Comparison of ENCODE assay signal across 8 cellular contexts in genomic region chr7:134431805-134432204, GRCh38. TPM values are rescaled to one million over a fixed set of nuclear protein-coding genes. Genes with fewer than 3 reads are reported as not detected.
DNase-seq lines count a peak whose midpoint lies in the region; ATAC-seq and TF ChIP-seq lines count a peak whose summit lies in the region.

No MANE protein-coding gene starts in this region.

- peak overlapping the region; percentile 42; the same call in 1 of the 2 replicates for H3K4me3 ChIP-seq in SJCRH30
- peak overlapping the region; percentile 18 to 60 (median 36) for H3K4me3 ChIP-seq in esophagus squamous epithelium
- peak overlapping the region; percentile 67 for H3K4me3 ChIP-seq in skeletal muscle satellite cell (ENCODE audit: low read length)

- DNase-seq in NCI-H1694 treated with DMSO at 0.1 percent for 48 hours (lab: John Stamatoyannopoulos, UW) = peak; percentile 14
- no peak for DNase-seq in NCI-H1694 (lab: John Stamatoyannopoulos, UW)
- DNase-seq in SJCRH30 = no peak
- no peak for DNase-seq in esophagus squamous epithelium (lab: John Stamatoyannopoulos, UW)

- ATAC-seq in HG03108 (IDR thresholded peaks at IDR 0.05; ENCODE audit: unreplicated experiment) (no peak), HG02759 (IDR thresholded peaks at IDR 0.05; ENCODE audit: unreplicated experiment) (no peak), HG03159 (IDR thresholded peaks at IDR 0.05; ENCODE audit: unreplicated experiment) (no peak)

- H3K9ac ChIP-seq in skeletal muscle satellite cell (ENCODE audit: low read depth, low read length) = peak overlapping the region; percentile 68

- peak overlapping the region; percentile 90 for H3K4me2 ChIP-seq in skeletal muscle satellite cell (ENCODE audit: low read length)

- H3K4me1 ChIP-seq in SJCRH30 (peaks cover 3% of the 10 kb centered on the region; the same call in 1 of the 2 replicates), esophagus squamous epithelium (peaks cover 0 to 19% (median 9%) of the 10 kb centered on the region in 3 donors), skeletal muscle satellite cell (ENCODE audit: control insufficient read depth, insufficient read depth, low read length) (peaks cover 19% of the 10 kb centered on the region)

- WGBS in esophagus squamous epithelium, 2 donors = 47 to 59% methylated on average over 12 of the region's 12 CpGs

- no peaks in the 10 kb centered on the region for H3K27me3 ChIP-seq in SJCRH30
- no peaks in the 10 kb centered on the region for H3K27me3 ChIP-seq in esophagus squamous epithelium
- no peaks in the 10 kb centered on the region for H3K27me3 ChIP-seq in skeletal muscle satellite cell (ENCODE audit: control insufficient read depth, insufficient read depth, low read length)

- no peaks in the 10 kb centered on the region; the same call in 1 of the 2 replicates for H3K9me3 ChIP-seq in SJCRH30 (replicated peaks)
- H3K9me3 ChIP-seq in esophagus squamous epithelium = no peaks in the 10 kb centered on the region
- H3K9me3 ChIP-seq in skeletal muscle satellite cell (replicated peaks; ENCODE audit: low read length) = no peaks in the 10 kb centered on the region

- TF ChIP-seq CTCF in esophagus squamous epithelium (IDR thresholded peaks at IDR 0.05) = no peak

- TF ChIP-seq POLR2A in esophagus squamous epithelium (IDR thresholded peaks at IDR 0.05) = no peak

- intact Hi-C loops in esophagus squamous epithelium (cut with DNase I) = loop anchor here (2.0 to 10.0 kb wide), 2 partner anchors 81 to 173 kb away; no protein-coding TSS in a partner anchor

- H3K27ac ChIP-seq in SJCRH30 = no peak overlapping the region
- H3K27ac ChIP-seq in esophagus squamous epithelium = peak overlapping the region; percentile 71 to 90 (median 82)

- H3K36me3 ChIP-seq in SJCRH30 = no peaks in the 10 kb centered on the region
- no peaks in the 10 kb centered on the region for H3K36me3 ChIP-seq in esophagus squamous epithelium
- H3K36me3 ChIP-seq in skeletal muscle satellite cell (ENCODE audit: insufficient read depth, low read length) = no peaks in the 10 kb centered on the region

RNA-seq across cellular contexts. Expression of gene AKR1B1, which starts 27.1 kb away (rescaled TPM):
- 141 and 145 TPM in 2 replicates for total RNA-seq in SJCRH30 (2014; rRNA removed; shearing (Covaris generic))
- total RNA-seq in esophagus squamous epithelium = 10 to 100 TPM; 17.8 to 47.5 (median 31.0) TPM
- 142 and 151 TPM in 2 replicates for total RNA-seq in skeletal muscle satellite cell (2012; rRNA removed)
